ENCODE assay signal across 26 cellular contexts in genomic region chr1:183203094-183203493, GRCh38. TPM values are rescaled to one million over a fixed set of nuclear protein-coding genes. Genes with fewer than 3 reads are reported as not detected.
"Had no signal": no experiment of that assay in that cellular context is flagged by ENCODE, and none has a peak within 500 bp of the region (broad histone marks: within the 10 kb centered on the region; RNA-seq: fewer than 3 reads in every experiment).

No MANE protein-coding gene starts in this region.

- H3K4me3 ChIP-seq: dorsolateral prefrontal cortex, gastroesophageal sphincter, heart right ventricle, left lung, mucosa of descending colon, neural progenitor cell, prostate gland, right atrium auricular region, smooth muscle cell, thoracic aorta, tibial nerve, upper lobe of left lung had no signal

- H3K36me3 ChIP-seq: gastroesophageal sphincter, heart right ventricle, left lung, neural progenitor cell, prostate gland, right atrium auricular region, thoracic aorta, tibial nerve, upper lobe of left lung had no signal

- H3K4me1 ChIP-seq: left lung, parathyroid adenoma, prostate gland, right atrium auricular region, tibial nerve, upper lobe of left lung had no signal

- H3K9me3 Mint-ChIP-seq: mesothelial cell of epicardium; naive B cell; natural killer cell treated with Interleukin-12 subunit alpha and Interleukin-12 subunit beta and Interleukin-15 and Interleukin-18, amount 100 ng/mL, for 72 hours; neural progenitor cell; stimulated activated effector memory CD8-positive, alpha-beta T cell treated with anti-CD3 and anti-CD28 coated beads, Interleukin-12 subunit alpha, Interleukin-12 subunit beta, amount 100 ng/mL, for 72 hours had no signal

- H3K27ac ChIP-seq: dorsolateral prefrontal cortex, foreskin keratinocyte, heart right ventricle, left lung, neural progenitor cell, parathyroid adenoma, prostate gland, right atrium auricular region, thoracic aorta, tibial nerve, upper lobe of left lung had no signal

- H3K9me3 ChIP-seq: gastroesophageal sphincter, heart right ventricle, left lung, mucosa of descending colon, prostate gland, right atrium auricular region, thoracic aorta, tibial nerve, upper lobe of left lung had no signal

- H3K4me3 Mint-ChIP-seq: mesothelial cell of epicardium; naive B cell; natural killer cell treated with Interleukin-12 subunit alpha and Interleukin-12 subunit beta and Interleukin-15 and Interleukin-18, amount 100 ng/mL, for 72 hours; neural progenitor cell; stimulated activated effector memory CD8-positive, alpha-beta T cell treated with anti-CD3 and anti-CD28 coated beads, Interleukin-12 subunit alpha, Interleukin-12 subunit beta, amount 100 ng/mL, for 72 hours had no signal

- H3K4me1 Mint-ChIP-seq: naive B cell; stimulated activated effector memory CD8-positive, alpha-beta T cell treated with anti-CD3 and anti-CD28 coated beads, Interleukin-12 subunit alpha, Interleukin-12 subunit beta, amount 100 ng/mL, for 72 hours had no signal

- DNase-seq: dorsolateral prefrontal cortex; effector CD4-positive, alpha-beta T cell; foreskin keratinocyte; glutamatergic neuron; heart right ventricle; hippocampal formation; left cardiac atrium; left lung; mesenchymal stem cell; mucosa of descending colon; naive B cell; stimulated activated CD4-positive, alpha-beta T cell treated with anti-CD3 and anti-CD28 coated beads, Interleukin-2, amount 100 ng/mL, for 24 hours; stimulated activated CD4-positive, alpha-beta T cell treated with anti-CD3 and anti-CD28 coated beads, Interleukin-4, amount 100 ng/mL, for 24 hours; stimulated activated naive CD4-positive, alpha-beta T cell treated with Interleukin-2 at 50 U/mL for 16 hours; upper lobe of left lung had no signal

- H3K36me3 Mint-ChIP-seq: mesothelial cell of epicardium; naive B cell; natural killer cell treated with Interleukin-12 subunit alpha and Interleukin-12 subunit beta and Interleukin-15 and Interleukin-18, amount 100 ng/mL, for 72 hours; neural progenitor cell; stimulated activated effector memory CD8-positive, alpha-beta T cell treated with anti-CD3 and anti-CD28 coated beads, Interleukin-12 subunit alpha, Interleukin-12 subunit beta, amount 100 ng/mL, for 72 hours had no signal

- H3K27ac Mint-ChIP-seq: mesothelial cell of epicardium; natural killer cell treated with Interleukin-12 subunit alpha and Interleukin-12 subunit beta and Interleukin-15 and Interleukin-18, amount 100 ng/mL, for 72 hours; neural progenitor cell; stimulated activated effector memory CD8-positive, alpha-beta T cell treated with anti-CD3 and anti-CD28 coated beads, Interleukin-12 subunit alpha, Interleukin-12 subunit beta, amount 100 ng/mL, for 72 hours had no signal

- H3K27me3 ChIP-seq: foreskin keratinocyte, gastroesophageal sphincter, heart right ventricle, left lung, neural progenitor cell, right atrium auricular region, tibial nerve, upper lobe of left lung had no signal

RNA-seq across cellular contexts. Expression of gene LAMC2, which starts 17.0 kb away (rescaled TPM):
- total RNA-seq: natural killer cell treated with Interleukin-12 subunit alpha and Interleukin-12 subunit beta and Interleukin-15 and Interleukin-18, amount 100 ng/mL, for 72 hours had no signal
